ENCODE assay signal across 25 cellular contexts in the genomic region with DNA sequence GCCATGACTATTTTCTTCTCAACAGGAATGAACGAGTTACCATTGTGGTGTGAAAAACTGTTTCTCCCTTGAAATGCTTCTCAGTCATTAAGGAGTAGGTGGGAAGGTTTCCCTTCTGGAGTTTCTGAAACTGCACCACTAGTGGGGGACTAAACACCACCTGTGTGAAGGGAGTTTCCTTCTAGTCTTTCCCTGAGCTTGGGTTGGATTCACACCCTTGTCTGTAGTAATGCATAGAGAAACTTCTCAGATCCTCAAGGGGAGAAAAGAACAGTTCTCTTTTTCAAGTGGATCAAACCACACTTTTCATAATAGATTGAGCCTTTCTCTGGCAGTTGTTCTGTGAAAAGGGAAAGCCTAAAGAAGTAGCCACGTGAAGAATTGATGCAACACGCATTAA. TPM values are rescaled to one million over a fixed set of nuclear protein-coding genes. Genes with fewer than 3 reads are reported as not detected.
DNase-seq lines count a peak whose midpoint lies in the region; ATAC-seq and TF ChIP-seq lines count a peak whose summit lies in the region.
"Had no signal": no experiment of that assay in that cellular context is flagged by ENCODE, and none has a peak within 500 bp of the region (broad histone marks: within the 10 kb centered on the region; RNA-seq: fewer than 3 reads in every experiment).

No MANE protein-coding gene starts in this region.

- peak overlapping the region; percentile 100 for H3K27ac Mint-ChIP-seq in activated T-cell treated with anti-CD3 and anti-CD28 coated beads, Interleukin-2, amount 50 U/mL, for 24 hours
- peak overlapping the region; percentile 24 for H3K27ac Mint-ChIP-seq in stimulated activated memory B cell treated with anti-CD40 and anti-IgM and Interleukin-4, amounts not matched to agents 10 μg/mL and 1 μg/mL and 100 μg/mL, for 72 hours
- H3K27ac Mint-ChIP-seq: nephron progenitor cell had no signal

- DNase-seq in activated T-cell treated with anti-CD3 and anti-CD28 coated beads, Interleukin-2, amount 50 U/mL, for 24 hours: no peak
- no peak for DNase-seq in activated T-cell treated with anti-CD3 and anti-CD28 coated beads, Interleukin-2, amount 50 U/mL, for 1 hour
- DNase-seq in GM13977 (ENCODE audit: low spot score): no peak
- DNase-seq in MV-4-11 (lab: John Stamatoyannopoulos, UW): peak; percentile 74
- DNase-seq in A172 (ENCODE audit: low spot score): no peak
- no peak for DNase-seq in cardiac septum (ENCODE audit: low spot score)
- DNase-seq: activated gamma-delta T cell, adrenal gland, brain microvascular endothelial cell, DND-41, hippocampal formation, left colon, mammary epithelial cell, NCI-H2029 treated with DMSO at 0.1 percent for 48 hours, NCI-H345, NCI-H748 treated with DMSO at 0.1 percent for 48 hours, nephron progenitor cell, pancreas, retina, T-cell, trophoblast cell had no signal

- no peaks in the 10 kb centered on the region for H3K9me3 Mint-ChIP-seq in activated T-cell treated with anti-CD3 and anti-CD28 coated beads, Interleukin-2, amount 50 U/mL, for 24 hours
- H3K9me3 Mint-ChIP-seq in stimulated activated memory B cell treated with anti-CD40 and anti-IgM and Interleukin-4, amounts not matched to agents 10 μg/mL and 1 μg/mL and 100 μg/mL, for 72 hours: no peaks in the 10 kb centered on the region
- H3K9me3 Mint-ChIP-seq: IgD-negative memory B cell, nephron progenitor cell, T-cell had no signal

- intact Hi-C loops in cardiac septum (cut with DNase I): no loop called here

- in situ Hi-C loops in GM13977 (cut with MboI; ENCODE audit: low pct_unique_long_range_greater_than_20kb, low sequenced_read_pairs, unreplicated experiment): no loop called here

- H3K4me1 Mint-ChIP-seq in activated T-cell treated with anti-CD3 and anti-CD28 coated beads, Interleukin-2, amount 50 U/mL, for 24 hours (ENCODE audit: low read depth): peaks cover 96% of the 10 kb centered on the region
- H3K4me1 Mint-ChIP-seq in stimulated activated memory B cell treated with anti-CD40 and anti-IgM and Interleukin-4, amounts not matched to agents 10 μg/mL and 1 μg/mL and 100 μg/mL, for 72 hours: peaks cover 21% of the 10 kb centered on the region
- H3K4me1 Mint-ChIP-seq: nephron progenitor cell had no signal

- H3K4me3 Mint-ChIP-seq in activated T-cell treated with anti-CD3 and anti-CD28 coated beads, Interleukin-2, amount 50 U/mL, for 24 hours: no peak overlapping the region
- H3K4me3 Mint-ChIP-seq in stimulated activated memory B cell treated with anti-CD40 and anti-IgM and Interleukin-4, amounts not matched to agents 10 μg/mL and 1 μg/mL and 100 μg/mL, for 72 hours: no peak overlapping the region
- H3K4me3 Mint-ChIP-seq: IgD-negative memory B cell, nephron progenitor cell, T-cell had no signal

- peaks cover 79% of the 10 kb centered on the region for H3K36me3 Mint-ChIP-seq in activated T-cell treated with anti-CD3 and anti-CD28 coated beads, Interleukin-2, amount 50 U/mL, for 24 hours (ENCODE audit: low read depth)
- H3K36me3 Mint-ChIP-seq in stimulated activated memory B cell treated with anti-CD40 and anti-IgM and Interleukin-4, amounts not matched to agents 10 μg/mL and 1 μg/mL and 100 μg/mL, for 72 hours: no peaks in the 10 kb centered on the region
- H3K36me3 Mint-ChIP-seq: IgD-negative memory B cell had no signal

- ATAC-seq in stimulated activated memory B cell treated with anti-CD40 and anti-IgM and Interleukin-4, amounts not matched to agents 10 μg/mL and 1 μg/mL and 100 μg/mL, for 72 hours: no peak
- ATAC-seq in HG03432 (IDR thresholded peaks at IDR 0.05; ENCODE audit: unreplicated experiment): no peak
- ATAC-seq: activated CD4-positive, CD25-positive, alpha-beta regulatory T cell treated with anti-CD3 and anti-CD28 coated beads, Interleukin-2, amount 50 U/mL, for 24 hours; left colon; pancreas; T-cell had no signal

- no peaks in the 10 kb centered on the region for H3K27me3 Mint-ChIP-seq in activated T-cell treated with anti-CD3 and anti-CD28 coated beads, Interleukin-2, amount 50 U/mL, for 24 hours
- H3K27me3 Mint-ChIP-seq in stimulated activated memory B cell treated with anti-CD40 and anti-IgM and Interleukin-4, amounts not matched to agents 10 μg/mL and 1 μg/mL and 100 μg/mL, for 72 hours: no peaks in the 10 kb centered on the region
- H3K27me3 Mint-ChIP-seq: IgD-negative memory B cell, T-cell had no signal

- TF ChIP-seq CTCF in GM13977 (IDR thresholded peaks at IDR 0.05; ENCODE audit: extremely low read depth, insufficient read depth, missing control alignments): peak; percentile 20

RNA-seq across cellular contexts. Expression of a gene that starts 32.1 kb away (rescaled TPM):
- 2.0 and 3.0 TPM in 2 replicates for total RNA-seq in A172 (2014; rRNA removed; shearing (Covaris generic))
- 8.3 TPM for total RNA-seq in cardiac septum
